In genomic region chr7:27236053-27236410, GRCh38 we compare ENCODE assay signal across 11 cellular contexts. TPM values are rescaled to one million over a fixed set of nuclear protein-coding genes. Genes with fewer than 3 reads are reported as not detected.
A peak's percentile ranks its signal among the peaks of the same experiment; 100 is the strongest.
DNase-seq lines count a peak whose midpoint lies in the region; ATAC-seq, FAIRE-seq and TF ChIP-seq lines count a peak whose summit lies in the region.
"Had no signal": no experiment of that assay in that cellular context is flagged by ENCODE, and none has a peak within 500 bp of the region (broad histone marks: within the 10 kb centered on the region; RNA-seq: fewer than 3 reads in every experiment).

No MANE protein-coding gene starts in this region.

- ATAC-seq in right lobe of liver, result peak in 2 of 4 donors; percentile 8 to 9
- ATAC-seq in HepG2, result no peak
- no peak for ATAC-seq in HG03565 (IDR thresholded peaks at IDR 0.05; ENCODE audit: unreplicated experiment)
- ATAC-seq in GM19463 (IDR thresholded peaks at IDR 0.05; ENCODE audit: unreplicated experiment), result no peak

- no peak for TF ChIP-seq POLR2A in right lobe of liver (IDR thresholded peaks at IDR 0.05)
- TF ChIP-seq POLR2A in HepG2 (IDR thresholded peaks at IDR 0.05; ENCODE audit: insufficient read depth in 1 of 2, low read depth in 2 of 2, low read length in 2 of 2), result no peak
- no peak for TF ChIP-seq POLR2A in vagina (IDR thresholded peaks at IDR 0.05)

- H3K4me3 Mint-ChIP-seq in dendritic cell treated with granulocyte-macrophage colony-stimulating factor and Interleukin-4, amounts not matched to agents 40 ng/mL and 50 ng/mL, for 4 days, result peak overlapping the region; percentile 74
- peak overlapping the region; percentile 75 to 82 (median 76) for H3K4me3 Mint-ChIP-seq in nephron
- H3K4me3 Mint-ChIP-seq: CD4-positive, alpha-beta T cell had no signal

- H3K79me2 ChIP-seq in HepG2 (ENCODE audit: insufficient read depth, low read length), result no peaks in the 10 kb centered on the region

- 32% methylated on average over 9 of the region's 14 CpGs for WGBS in right lobe of liver (ENCODE audit: insufficient coverage, low coverage, low lambda C conversion rate, missing lambda C conversion rate)
- 65% methylated on average over 7 of the region's 14 CpGs for WGBS in HepG2 (ENCODE audit: low lambda C conversion rate)

- H3K9me3 ChIP-seq in right lobe of liver (no peaks in the 10 kb centered on the region), HepG2 (ENCODE audit: low read length) (no peaks in the 10 kb centered on the region), vagina (no peaks in the 10 kb centered on the region)
- H3K9me3 ChIP-seq: left lung had no signal

- H3K27ac ChIP-seq in right lobe of liver (no peak overlapping the region), HepG2 (ENCODE audit: extremely low read length, insufficient read depth, low read length) (no peak overlapping the region), vagina (peak overlapping the region; percentile 37)
- H3K27ac ChIP-seq: left lung had no signal

- intact Hi-C loops in right lobe of liver (cut with DNase I), result no loop called here
- intact Hi-C loops in HepG2 (cut with micrococcal nuclease; ENCODE audit: unreplicated experiment), result no loop called here
- intact Hi-C loops in dendritic cell treated with granulocyte-macrophage colony-stimulating factor and Interleukin-4, amounts not matched to agents 40 ng/mL and 50 ng/mL, for 4 days (cut with micrococcal nuclease), result no loop called here
- intact Hi-C loops in vagina (cut with DNase I), result loop anchor here (10.0 kb wide), 1 partner anchor 339 kb away; no protein-coding TSS in a partner anchor

- no peak overlapping the region for H2AFZ ChIP-seq in HepG2 (ENCODE audit: low read length)

- in situ Hi-C loops in HepG2 (cut with HindIII; ENCODE audit: extremely low pct_ligation_motif_present, low pct_unique_long_range_greater_than_20kb), result loop anchor here (5.0 kb wide), 1 partner anchor 341 kb away; no protein-coding TSS in a partner anchor

- no peaks in the 10 kb centered on the region for H3K36me3 Mint-ChIP-seq in dendritic cell treated with granulocyte-macrophage colony-stimulating factor and Interleukin-4, amounts not matched to agents 40 ng/mL and 50 ng/mL, for 4 days (ENCODE audit: low read depth)
- no peaks in the 10 kb centered on the region for H3K36me3 Mint-ChIP-seq in nephron (ENCODE audit: low read depth)

- peaks cover 0 to 30% of the 10 kb centered on the region in 2 donors for H3K27me3 ChIP-seq in right lobe of liver
- peaks cover 5 to 50% of the 10 kb centered on the region in 2 experiments; a peak in 4 of 5 replicates for H3K27me3 ChIP-seq in HepG2 (ENCODE audit: control insufficient read depth in 1 of 2, insufficient read depth in 2 of 2, low read length in 2 of 2)
- no peaks in the 10 kb centered on the region for H3K27me3 ChIP-seq in vagina

- no TSS peak for BruUV-seq in HepG2 (replicated peaks; lab: Mats Ljungman, UMichigan)

- H3K9me3 Mint-ChIP-seq in dendritic cell treated with granulocyte-macrophage colony-stimulating factor and Interleukin-4, amounts not matched to agents 40 ng/mL and 50 ng/mL, for 4 days, result no peaks in the 10 kb centered on the region
- no peaks in the 10 kb centered on the region for H3K9me3 Mint-ChIP-seq in nephron
- H3K9me3 Mint-ChIP-seq: CD4-positive, alpha-beta T cell had no signal

- no peaks in the 10 kb centered on the region for H4K20me1 ChIP-seq in HepG2 (ENCODE audit: insufficient read depth, low read length)

- H3K4me1 ChIP-seq in right lobe of liver (peaks cover 0 to 9% (median 4%) of the 10 kb centered on the region in 4 donors), HepG2 (ENCODE audit: insufficient read depth, low read length) (no peaks in the 10 kb centered on the region), vagina (peaks cover 21% of the 10 kb centered on the region)

- TF ChIP-seq CTCF in right lobe of liver (IDR thresholded peaks at IDR 0.05) (no peak), HepG2 (CRISPR knock-in tag; IDR thresholded peaks at IDR 0.05) (no peak), nephron (IDR thresholded peaks at IDR 0.05; ENCODE audit: unreplicated experiment in 3 of 3) (no peak), vagina (IDR thresholded peaks at IDR 0.05) (no peak)

- DNase-seq in right lobe of liver, result no peak
- DNase-seq in HepG2 (ENCODE audit: low spot score), result no peak
- no peak for DNase-seq in vagina (ENCODE audit: extremely low spot score in 2 of 2)
- DNase-seq in NCI-H2196 treated with DMSO at 0.1 percent for 48 hours (lab: John Stamatoyannopoulos, UW; ENCODE audit: unreplicated experiment), result no peak
- DNase-seq: CD4-positive, alpha-beta T cell; NCI-H2029 had no signal

- H3K4me3 ChIP-seq in right lobe of liver (peak overlapping the region in 2 of 3 donors; percentile 43 to 51), HepG2 (replicated peaks in 1 of 3; ENCODE audit: insufficient read depth in 1 of 3, low read depth in 2 of 3, low read length in 3 of 3) (peak overlapping the region in 1 of 3 experiments; percentile 67; a peak in 1 of 6 replicates), vagina (peak overlapping the region; percentile 49 to 61)

- no peak overlapping the region for H3K27ac Mint-ChIP-seq in dendritic cell treated with granulocyte-macrophage colony-stimulating factor and Interleukin-4, amounts not matched to agents 40 ng/mL and 50 ng/mL, for 4 days
- H3K27ac Mint-ChIP-seq in nephron, result no peak overlapping the region
- H3K27ac Mint-ChIP-seq: CD4-positive, alpha-beta T cell had no signal

- TF ChIP-seq EP300 in HepG2 (IDR thresholded peaks at IDR 0.05; ENCODE audit: low read depth in 2 of 2, low read length in 2 of 2) (no peak), HepG2 (CRISPR knock-in tag; IDR thresholded peaks at IDR 0.05; ENCODE audit: borderline replicate concordance) (no peak)

- no peak overlapping the region for H3K9ac ChIP-seq in HepG2 (ENCODE audit: insufficient read depth, low read depth, low read length)

- POLR2A ChIA-PET in HepG2 (lab: Yijun Ruan, JAX), result no interaction called here

- CTCF ChIA-PET in HepG2 (lab: Yijun Ruan, JAX; ENCODE audit: low intra/inter-chr PET ratio, low total read pairs), result no interaction called here

- H3K36me3 ChIP-seq in right lobe of liver (no peaks in the 10 kb centered on the region), HepG2 (replicated peaks in 1 of 2; ENCODE audit: control insufficient read depth in 1 of 2, insufficient read depth in 2 of 2, low read length in 2 of 2) (no peaks in the 10 kb centered on the region), vagina (no peaks in the 10 kb centered on the region)
- H3K36me3 ChIP-seq: left lung had no signal

- H3K27me3 Mint-ChIP-seq in dendritic cell treated with granulocyte-macrophage colony-stimulating factor and Interleukin-4, amounts not matched to agents 40 ng/mL and 50 ng/mL, for 4 days, result peaks cover 86% of the 10 kb centered on the region
- H3K27me3 Mint-ChIP-seq in nephron (ENCODE audit: low read depth), result peaks cover 90% of the 10 kb centered on the region

- no peak overlapping the region for H3K4me2 ChIP-seq in HepG2 (ENCODE audit: low read depth, low read length)

- TF ChIP-seq RAD21 in HepG2 (CRISPR knock-in tag; IDR thresholded peaks at IDR 0.05), result no peak

- peaks cover 35% of the 10 kb centered on the region for H3K4me1 Mint-ChIP-seq in dendritic cell treated with granulocyte-macrophage colony-stimulating factor and Interleukin-4, amounts not matched to agents 40 ng/mL and 50 ng/mL, for 4 days (ENCODE audit: low read depth)
- H3K4me1 Mint-ChIP-seq in nephron, result peaks cover 10% of the 10 kb centered on the region

- no peak for FAIRE-seq in HepG2 (lab: Jason Lieb, UNC)

RNA-seq across cellular contexts. Expression of gene EVX1, which starts 6.6 kb away (rescaled TPM):
- not detected for total RNA-seq in right lobe of liver
- not detected in 2 replicates for total RNA-seq in HepG2 (2016; rRNA removed; fragmentation: Illumina TruSeq; extraction: Trizol)
- not detected in 2 replicates for total RNA-seq in HepG2 (2016; cell fraction: cytosol; rRNA removed; fragmentation: Illumina TruSeq; extraction: Trizol; ENCODE audit: low read depth)
- total RNA-seq in HepG2 (2016; cell fraction: insoluble cytoplasmic fraction; rRNA removed; fragmentation: Illumina TruSeq; extraction: Trizol), result not detected in 2 replicates
- not detected in 2 replicates for total RNA-seq in HepG2 (2016; cell fraction: membrane; rRNA removed; fragmentation: Illumina TruSeq; extraction: Trizol)
- total RNA-seq in HepG2 (2016; cell fraction: nucleus; rRNA removed; fragmentation: Illumina TruSeq; extraction: Trizol), result not detected in 2 replicates
- not detected in 2 replicates for polyA plus RNA-seq in HepG2 (2011; rRNA removed)
- not detected in 2 replicates for polyA plus RNA-seq in HepG2 (2011; cell fraction: cytosol; rRNA removed)
- polyA plus RNA-seq in HepG2 (2011; cell fraction: nucleus; rRNA removed), result not detected in 2 replicates
- polyA plus RNA-seq in HepG2 (2012), result not detected in 2 replicates
- not detected in 2 replicates for polyA plus RNA-seq in HepG2 (2016; cell fraction: cytosol; fragmentation: Illumina TruSeq; extraction: Trizol; ENCODE audit: low read depth)
- polyA plus RNA-seq in HepG2 (2016; cell fraction: insoluble cytoplasmic fraction; fragmentation: Illumina TruSeq; extraction: Trizol; ENCODE audit: low read depth), result not detected in 2 replicates
- polyA plus RNA-seq in HepG2 (2016; cell fraction: membrane; fragmentation: Illumina TruSeq; extraction: Trizol; ENCODE audit: low read depth), result not detected in 2 replicates
- not detected in 2 replicates for polyA plus RNA-seq in HepG2 (2016; cell fraction: nucleus; fragmentation: Illumina TruSeq; extraction: Trizol; ENCODE audit: insufficient read depth, low read depth)
- polyA minus RNA-seq in HepG2 (2011; rRNA and poly(A)+ RNA removed; ENCODE audit: low replicate concordance), result not detected in 2 replicates
- not detected in 2 replicates for polyA minus RNA-seq in HepG2 (2011; cell fraction: cytosol; rRNA and poly(A)+ RNA removed)
- not detected in 2 replicates for polyA minus RNA-seq in HepG2 (2011; cell fraction: nucleus; rRNA and poly(A)+ RNA removed)
- 2.5 TPM for total RNA-seq in vagina
- total RNA-seq: left lung had no signal

RNA-seq across cellular contexts. Expression of gene HOXA13, which starts 36.1 kb away (rescaled TPM):
- total RNA-seq in right lobe of liver, result not detected
- 0.04 TPM in 2 replicates for total RNA-seq in HepG2 (2016; rRNA removed; fragmentation: Illumina TruSeq; extraction: Trizol)
- not detected in 2 replicates for total RNA-seq in HepG2 (2016; cell fraction: cytosol; rRNA removed; fragmentation: Illumina TruSeq; extraction: Trizol; ENCODE audit: low read depth)
- total RNA-seq in HepG2 (2016; cell fraction: insoluble cytoplasmic fraction; rRNA removed; fragmentation: Illumina TruSeq; extraction: Trizol), result 0.02 TPM in 1 of 2 replicates, not detected in the other
- 0.03 TPM in 1 of 2 replicates, not detected in the other for total RNA-seq in HepG2 (2016; cell fraction: membrane; rRNA removed; fragmentation: Illumina TruSeq; extraction: Trizol)
- total RNA-seq in HepG2 (2016; cell fraction: nucleus; rRNA removed; fragmentation: Illumina TruSeq; extraction: Trizol), result not detected in 2 replicates
- polyA plus RNA-seq in HepG2 (2011; rRNA removed), result 0.01 TPM in 1 of 2 replicates, not detected in the other
- polyA plus RNA-seq in HepG2 (2011; cell fraction: cytosol; rRNA removed), result not detected in 2 replicates
- not detected in 2 replicates for polyA plus RNA-seq in HepG2 (2011; cell fraction: nucleus; rRNA removed)
- not detected in 2 replicates for polyA plus RNA-seq in HepG2 (2012)
- not detected in 2 replicates for polyA plus RNA-seq in HepG2 (2016; cell fraction: cytosol; fragmentation: Illumina TruSeq; extraction: Trizol; ENCODE audit: low read depth)
- polyA plus RNA-seq in HepG2 (2016; cell fraction: insoluble cytoplasmic fraction; fragmentation: Illumina TruSeq; extraction: Trizol; ENCODE audit: low read depth), result not detected in 2 replicates
- polyA plus RNA-seq in HepG2 (2016; cell fraction: membrane; fragmentation: Illumina TruSeq; extraction: Trizol; ENCODE audit: low read depth), result not detected in 2 replicates
- polyA plus RNA-seq in HepG2 (2016; cell fraction: nucleus; fragmentation: Illumina TruSeq; extraction: Trizol; ENCODE audit: insufficient read depth, low read depth), result 0.11 TPM in 1 of 2 replicates, not detected in the other
- polyA minus RNA-seq in HepG2 (2011; rRNA and poly(A)+ RNA removed; ENCODE audit: low replicate concordance), result 0.26 TPM in 1 of 2 replicates, not detected in the other
- polyA minus RNA-seq in HepG2 (2011; cell fraction: cytosol; rRNA and poly(A)+ RNA removed), result not detected in 2 replicates
- polyA minus RNA-seq in HepG2 (2011; cell fraction: nucleus; rRNA and poly(A)+ RNA removed), result 0.26 TPM in 1 of 2 replicates, not detected in the other
- 14.5 TPM for total RNA-seq in vagina
- total RNA-seq: CD4-positive, alpha-beta T cell; left lung had no signal

RNA-seq across cellular contexts. Expression of gene HOXA11, which starts 51.0 kb away (rescaled TPM):
- total RNA-seq in right lobe of liver (not detected), HepG2 (2016; rRNA removed; fragmentation: Illumina TruSeq; extraction: Trizol) (not detected in 2 replicates), vagina (9.8 TPM)
- total RNA-seq in HepG2 (2016; cell fraction: cytosol; rRNA removed; fragmentation: Illumina TruSeq; extraction: Trizol; ENCODE audit: low read depth), result not detected in 2 replicates
- not detected in 2 replicates for total RNA-seq in HepG2 (2016; cell fraction: insoluble cytoplasmic fraction; rRNA removed; fragmentation: Illumina TruSeq; extraction: Trizol)
- total RNA-seq in HepG2 (2016; cell fraction: membrane; rRNA removed; fragmentation: Illumina TruSeq; extraction: Trizol), result not detected in 2 replicates
- not detected in 2 replicates for total RNA-seq in HepG2 (2016; cell fraction: nucleus; rRNA removed; fragmentation: Illumina TruSeq; extraction: Trizol)
- 0.04 TPM in 1 of 2 replicates, not detected in the other for polyA plus RNA-seq in HepG2 (2011; rRNA removed)
- not detected in 2 replicates for polyA plus RNA-seq in HepG2 (2011; cell fraction: cytosol; rRNA removed)
- polyA plus RNA-seq in HepG2 (2011; cell fraction: nucleus; rRNA removed), result not detected in 2 replicates
- polyA plus RNA-seq in HepG2 (2012), result not detected in 2 replicates
- polyA plus RNA-seq in HepG2 (2016; cell fraction: cytosol; fragmentation: Illumina TruSeq; extraction: Trizol; ENCODE audit: low read depth), result not detected in 2 replicates
- polyA plus RNA-seq in HepG2 (2016; cell fraction: insoluble cytoplasmic fraction; fragmentation: Illumina TruSeq; extraction: Trizol; ENCODE audit: low read depth), result not detected in 2 replicates
- not detected in 2 replicates for polyA plus RNA-seq in HepG2 (2016; cell fraction: membrane; fragmentation: Illumina TruSeq; extraction: Trizol; ENCODE audit: low read depth)
- not detected in 2 replicates for polyA plus RNA-seq in HepG2 (2016; cell fraction: nucleus; fragmentation: Illumina TruSeq; extraction: Trizol; ENCODE audit: insufficient read depth, low read depth)
- 2.9 TPM in 1 of 2 replicates, not detected in the other for polyA minus RNA-seq in HepG2 (2011; rRNA and poly(A)+ RNA removed; ENCODE audit: low replicate concordance)
- polyA minus RNA-seq in HepG2 (2011; cell fraction: cytosol; rRNA and poly(A)+ RNA removed), result not detected in 2 replicates
- polyA minus RNA-seq in HepG2 (2011; cell fraction: nucleus; rRNA and poly(A)+ RNA removed), result not detected in 2 replicates
- total RNA-seq: CD4-positive, alpha-beta T cell had no signal

Comparison
In these comparisons a context has a peak if more than half of its experiments do, and no peak if none do; other contexts are left out.
1. RNA of gene HOXA13, which starts 36.1 kb away (total RNA-seq): 14.5 TPM in vagina (single experiment); 0.02 to 0.04 TPM in HepG2 and not detected in right lobe of liver; every median in the first group is over 10 times any median in the second.
2. RNA of gene HOXA11, which starts 51.0 kb away (total RNA-seq): 9.8 TPM in vagina (single experiment); not detected in right lobe of liver and not detected in HepG2; every median in the first group is over 10 times any median in the second.